In the genomic region with DNA sequence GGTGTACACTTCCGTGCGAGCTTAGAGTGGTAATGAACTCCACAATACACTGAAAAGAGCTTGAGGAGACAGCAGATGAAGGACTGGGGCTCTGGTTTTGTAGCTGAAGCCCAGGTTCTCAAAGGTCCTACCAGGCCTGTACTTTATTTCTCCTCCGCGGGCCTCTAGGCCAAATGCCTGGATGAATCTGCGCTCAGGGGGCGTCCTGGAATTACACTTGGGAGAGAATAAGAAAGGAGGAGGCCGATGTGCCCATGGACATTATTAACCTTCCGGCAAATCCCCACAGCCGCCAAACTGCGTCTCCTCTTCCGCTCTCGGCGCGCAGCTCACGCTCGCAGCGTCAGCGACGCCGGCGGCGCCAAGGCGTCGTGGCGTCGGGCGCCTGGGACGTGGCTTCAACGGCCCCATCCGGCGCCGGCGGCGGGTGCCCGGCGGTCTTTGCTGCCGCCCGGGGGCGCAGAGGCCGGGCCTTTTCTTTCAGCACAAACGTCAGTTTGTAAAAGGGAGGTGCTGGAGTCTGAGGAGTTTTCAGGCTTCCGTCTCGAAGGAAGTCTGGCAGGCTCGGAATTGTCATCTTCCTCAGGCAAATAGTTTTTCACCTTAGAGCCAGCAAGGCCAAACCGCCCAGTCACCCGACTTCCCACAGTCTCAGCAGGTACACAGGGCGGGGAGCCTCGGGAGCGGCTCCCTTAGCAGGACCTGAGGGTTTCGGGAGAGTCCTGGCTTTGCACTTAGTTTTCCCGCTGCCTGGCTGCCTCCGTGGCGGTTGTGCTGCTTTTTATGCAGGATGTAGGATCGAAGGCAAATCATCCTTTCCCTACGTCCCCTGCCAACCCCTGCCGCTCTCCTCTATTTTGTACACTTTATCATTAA, we compare ENCODE assay signal across 8 cellular contexts. TPM values are rescaled to one million over a fixed set of nuclear protein-coding genes. Genes with fewer than 3 reads are reported as not detected.
A peak's percentile ranks its signal among the peaks of the same experiment; 100 is the strongest.
DNase-seq lines count a peak whose midpoint lies in the region; ATAC-seq, FAIRE-seq and TF ChIP-seq lines count a peak whose summit lies in the region.

Gene CCDC7, plus strand, starts transcription at position 401 of the 876 bp plus-strand sequence. CDS start 5,503 bp downstream, outside the sequence.

- H3K9me3 Mint-ChIP-seq in activated naive CD8-positive, alpha-beta T cell treated with anti-CD3 and anti-CD28 coated beads for 36 hours: no peaks in the 10 kb centered on the region

- H3K36me3 ChIP-seq in pancreas (no peaks in the 10 kb centered on the region), tibial artery (no peaks in the 10 kb centered on the region)

- H3K4me1 ChIP-seq in pancreas: peaks cover 0 to 13% (median 0%) of the 10 kb centered on the region in 3 donors
- peaks cover 0 to 13% (median 0%) of the 10 kb centered on the region in 4 donors for H3K4me1 ChIP-seq in tibial artery

- intact Hi-C loops in Right ventricle myocardium superior (cut with DNase I) (loop anchor here (2.0 to 10.0 kb wide), 2 partner anchors 71 to 181 kb away; no protein-coding TSS in a partner anchor), pancreas (cut with DNase I) (loop anchor here in 1 of 3 donors (5.0 kb wide), 1 partner anchor 69 kb away; no protein-coding TSS in a partner anchor), tibial artery (cut with DNase I; ENCODE audit: low total_unique reads) (loop anchor here (5.0 kb wide), 1 partner anchor 64 kb away; no protein-coding TSS in a partner anchor)

- H3K27ac ChIP-seq in pancreas (peak within 1 kb of the TSS; percentile 83 to 98 (median 92)), tibial artery (peak within 1 kb of the TSS; percentile 97)

- no peaks in the 10 kb centered on the region for H3K9me3 ChIP-seq in pancreas
- no peaks in the 10 kb centered on the region for H3K9me3 ChIP-seq in tibial artery

- peaks cover 5% of the 10 kb centered on the region for H3K36me3 Mint-ChIP-seq in activated naive CD8-positive, alpha-beta T cell treated with anti-CD3 and anti-CD28 coated beads for 36 hours

- H3K27me3 ChIP-seq in pancreas: no peaks in the 10 kb centered on the region
- no peaks in the 10 kb centered on the region for H3K27me3 ChIP-seq in tibial artery

- DNase-seq in NCI-H1048 (lab: John Stamatoyannopoulos, UW) (peak; percentile 58), SKM-1 (lab: John Stamatoyannopoulos, UW; ENCODE audit: unreplicated experiment) (peak; percentile 11), Right ventricle myocardium superior (peak; percentile 92), pancreas (peak; percentile 78 to 92 (median 86)), tibial artery (peak; percentile 77 to 92)
- peak; percentile 88 for DNase-seq in activated naive CD8-positive, alpha-beta T cell treated with anti-CD3 and anti-CD28 coated beads for 36 hours

- peaks cover 12% of the 10 kb centered on the region for H3K4me1 Mint-ChIP-seq in activated naive CD8-positive, alpha-beta T cell treated with anti-CD3 and anti-CD28 coated beads for 36 hours

- peak in 2 of 4 donors; percentile 26 to 38 for TF ChIP-seq CTCF in pancreas (IDR thresholded peaks at IDR 0.05)
- TF ChIP-seq CTCF in tibial artery (IDR thresholded peaks at IDR 0.05): peak; percentile 36 to 51

- ATAC-seq in HG02588 (IDR thresholded peaks at IDR 0.05; ENCODE audit: unreplicated experiment) (peak; percentile 99), Right ventricle myocardium superior (ENCODE audit: poor library complexity) (peak; percentile 99), pancreas (peak; percentile 95 to 99 (median 98))

- 0% methylated on average over 56 of the region's 56 CpGs for WGBS in pancreas, 2 donors

- H3K4me3 ChIP-seq in pancreas (peak within 1 kb of the TSS; percentile 44 to 63 (median 50)), tibial artery (peak within 1 kb of the TSS; percentile 68 to 93)

- H3K27ac Mint-ChIP-seq in activated naive CD8-positive, alpha-beta T cell treated with anti-CD3 and anti-CD28 coated beads for 36 hours: peak within 1 kb of the TSS; percentile 98

- TF ChIP-seq POLR2A in GM10847 (IDR thresholded peaks at IDR 0.05; ENCODE audit: extremely low read depth, insufficient read length): peak; percentile 86

- peak within 1 kb of the TSS; percentile 98 for H3K4me3 Mint-ChIP-seq in activated naive CD8-positive, alpha-beta T cell treated with anti-CD3 and anti-CD28 coated beads for 36 hours

- H3K27me3 Mint-ChIP-seq in activated naive CD8-positive, alpha-beta T cell treated with anti-CD3 and anti-CD28 coated beads for 36 hours: no peaks in the 10 kb centered on the region

- FAIRE-seq in pancreas (lab: Jason Lieb, UNC): no peak

RNA-seq across cellular contexts. Expression of gene CCDC7, which starts in this region (rescaled TPM):
- total RNA-seq in activated naive CD8-positive, alpha-beta T cell treated with anti-CD3 and anti-CD28 coated beads for 36 hours: 1 to 10 TPM; 5.2 to 5.8 TPM
- total RNA-seq in Right ventricle myocardium superior: 19.0 TPM
- 10 to 100 TPM in 3 of 6 donors, 1 to 10 TPM in 3; 5.2 to 15.8 (median 9.4) TPM for total RNA-seq in pancreas
- 1 to 10 TPM; 1.8 to 2.3 TPM for polyA plus RNA-seq in pancreas

Comparison
In these comparisons a context has a peak if more than half of its experiments do, and no peak if none do; other contexts are left out.
1. Peak in every context shown above with its lines: DNase-seq, ATAC-seq, H3K4me3 ChIP-seq and H3K27ac ChIP-seq.
2. DNase-seq: peak in every context shown above with its lines; median percentile 92 in Right ventricle myocardium superior; 88 in activated naive CD8-positive, alpha-beta T cell treated with anti-CD3 and anti-CD28 coated beads for 36 hours; 86 in pancreas; 84 in tibial artery; 58 in NCI-H1048; 11 in SKM-1.